ENCODE assay signal across 1 cellular context in genomic region chr17:80752369-80752705, GRCh38.
TF ChIP-seq lines count a peak whose summit lies in the region.

No MANE protein-coding gene starts in this region.

TF ChIP-seq in WTC11, 78 proteins besides CTCF, POLR2A, EP300 and RAD21 (continued from another document):
- TF ChIP-seq AR (CRISPR knock-in tag; IDR thresholded peaks at IDR 0.05) (no peak), CBFB (CRISPR knock-in tag; IDR thresholded peaks at IDR 0.05; ENCODE audit: low read depth) (no peak), GRHL2 (CRISPR knock-in tag; IDR thresholded peaks at IDR 0.05; ENCODE audit: insufficient replicate concordance, severe bottlenecking) (no peak), E2F5 (CRISPR knock-in tag; IDR thresholded peaks at IDR 0.05) (no peak), ZNF138 (CRISPR knock-in tag; conservative IDR thresholded peaks at IDR 0.05) (no peak), FOXP1 (CRISPR knock-in tag; IDR thresholded peaks at IDR 0.05; ENCODE audit: borderline replicate concordance) (no peak)
- TF ChIP-seq, protein P1, sequence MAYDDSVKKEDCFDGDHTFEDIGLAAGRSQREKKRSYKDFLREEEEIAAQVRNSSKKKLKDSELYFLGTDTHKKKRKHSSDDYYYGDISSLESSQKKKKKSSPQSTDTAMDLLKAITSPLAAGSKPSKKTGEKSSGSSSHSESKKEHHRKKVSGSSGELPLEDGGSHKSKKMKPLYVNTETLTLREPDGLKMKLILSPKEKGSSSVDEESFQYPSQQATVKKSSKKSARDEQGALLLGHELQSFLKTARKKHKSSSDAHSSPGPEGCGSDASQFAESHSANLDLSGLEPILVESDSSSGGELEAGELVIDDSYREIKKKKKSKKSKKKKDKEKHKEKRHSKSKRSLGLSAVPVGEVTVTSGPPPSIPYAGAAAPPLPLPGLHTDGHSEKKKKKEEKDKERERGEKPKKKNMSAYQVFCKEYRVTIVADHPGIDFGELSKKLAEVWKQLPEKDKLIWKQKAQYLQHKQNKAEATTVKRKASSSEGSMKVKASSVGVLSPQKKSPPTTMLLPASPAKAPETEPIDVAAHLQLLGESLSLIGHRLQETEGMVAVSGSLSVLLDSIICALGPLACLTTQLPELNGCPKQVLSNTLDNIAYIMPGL (CRISPR knock-in tag; IDR thresholded peaks at IDR 0.05): no peak
